Comparison of ENCODE assay signal across 30 cellular contexts in genomic region chr16:54336805-54337204, GRCh38. TPM values are rescaled to one million over a fixed set of nuclear protein-coding genes. Genes with fewer than 3 reads are reported as not detected.
"Had no signal": no experiment of that assay in that cellular context is flagged by ENCODE, and none has a peak within 500 bp of the region (broad histone marks: within the 10 kb centered on the region; RNA-seq: fewer than 3 reads in every experiment).

No MANE protein-coding gene starts in this region.

- H3K27me3 ChIP-seq: body of pancreas, colonic mucosa had no signal

- H3K36me3 Mint-ChIP-seq: activated naive CD4-positive, alpha-beta T cell treated with anti-CD3 and anti-CD28 coated beads, Interleukin-2, amount 50 U/mL, for 24 hours; activated naive CD8-positive, alpha-beta T cell treated with anti-CD3 and anti-CD28 coated beads for 36 hours had no signal

- H3K27ac Mint-ChIP-seq: activated B cell treated with CpG ODN at 0.5 μM for 24 hours; activated CD8-positive, alpha-beta T cell treated with anti-CD3 and anti-CD28 coated beads for 36 hours; activated naive CD4-positive, alpha-beta T cell treated with anti-CD3 and anti-CD28 coated beads for 36 hours; activated naive CD4-positive, alpha-beta T cell treated with anti-CD3 and anti-CD28 coated beads, Interleukin-2, amount 50 U/mL, for 24 hours; activated naive CD8-positive, alpha-beta T cell treated with anti-CD3 and anti-CD28 coated beads for 36 hours; activated naive CD8-positive, alpha-beta T cell treated with anti-CD3 and anti-CD28 coated beads, Interleukin-2, amount 50 U/mL, for 24 hours; activated T-helper 2 cell treated with anti-CD3 and anti-CD28 coated beads, Interferon-gamma antibody, Interleukin-2, Interleukin-4, amounts not matched to agents 10 μg/mL and 5 μg/mL and 100 μg/mL, durations not matched to agents 14 hours and 24 hours and 36 hours had no signal

- FAIRE-seq: endometrium, endothelial cell of umbilical vein had no signal

- H3K4me1 ChIP-seq: adrenal gland, body of pancreas, colonic mucosa had no signal

- H3K9me3 ChIP-seq: adrenal gland, body of pancreas, colonic mucosa, esophagus squamous epithelium had no signal

- H3K36me3 ChIP-seq: adrenal gland, colonic mucosa, esophagus squamous epithelium had no signal

- H3K9me3 Mint-ChIP-seq: activated B cell treated with CpG ODN at 0.5 μM for 24 hours; activated CD8-positive, alpha-beta T cell treated with anti-CD3 and anti-CD28 coated beads for 36 hours; activated naive CD4-positive, alpha-beta T cell treated with anti-CD3 and anti-CD28 coated beads for 36 hours; activated naive CD4-positive, alpha-beta T cell treated with anti-CD3 and anti-CD28 coated beads, Interleukin-2, amount 50 U/mL, for 24 hours; activated naive CD8-positive, alpha-beta T cell treated with anti-CD3 and anti-CD28 coated beads for 36 hours; activated naive CD8-positive, alpha-beta T cell treated with anti-CD3 and anti-CD28 coated beads, Interleukin-2, amount 50 U/mL, for 24 hours; activated T-cell treated with anti-CD3 and anti-CD28 coated beads, Interleukin-2, amount 50 U/mL, for 4 hours; activated T-helper 2 cell treated with anti-CD3 and anti-CD28 coated beads, Interferon-gamma antibody, Interleukin-2, Interleukin-4, amounts not matched to agents 10 μg/mL and 5 μg/mL and 100 μg/mL, durations not matched to agents 14 hours and 24 hours and 36 hours had no signal

- H3K4me3 Mint-ChIP-seq: activated B cell treated with CpG ODN at 0.5 μM for 24 hours; activated CD8-positive, alpha-beta T cell treated with anti-CD3 and anti-CD28 coated beads for 36 hours; activated naive CD4-positive, alpha-beta T cell treated with anti-CD3 and anti-CD28 coated beads for 36 hours; activated naive CD4-positive, alpha-beta T cell treated with anti-CD3 and anti-CD28 coated beads, Interleukin-2, amount 50 U/mL, for 24 hours; activated naive CD8-positive, alpha-beta T cell treated with anti-CD3 and anti-CD28 coated beads for 36 hours; activated naive CD8-positive, alpha-beta T cell treated with anti-CD3 and anti-CD28 coated beads, Interleukin-2, amount 50 U/mL, for 24 hours; activated T-cell treated with anti-CD3 and anti-CD28 coated beads, Interleukin-2, amount 50 U/mL, for 4 hours had no signal

- DNase-seq: activated B cell treated with CpG ODN at 0.5 μM for 24 hours; activated CD4-positive, alpha-beta T cell treated with anti-CD3 and anti-CD28 coated beads for 48 hours; activated CD4-positive, alpha-beta T cell treated with anti-CD3 and anti-CD28 coated beads, Interleukin-2, amount 50 U/mL, for 1 hour; activated CD4-positive, alpha-beta T cell treated with anti-CD3 and anti-CD28 coated beads, Interleukin-2, amount 50 U/mL, for 48 hours; activated CD8-positive, alpha-beta memory T cell treated with anti-CD3 and anti-CD28 coated beads for 24 hours; activated CD8-positive, alpha-beta T cell treated with anti-CD3 and anti-CD28 coated beads for 36 hours; activated effector memory CD4-positive, alpha-beta T cell treated with anti-CD3 and anti-CD28 coated beads, Interleukin-2, amount 50 U/mL, for 16 hours; activated naive CD4-positive, alpha-beta T cell treated with anti-CD3 and anti-CD28 coated beads for 36 hours; activated naive CD8-positive, alpha-beta T cell treated with anti-CD3 and anti-CD28 coated beads for 36 hours; activated naive CD8-positive, alpha-beta T cell treated with anti-CD3 and anti-CD28 coated beads, Interleukin-2, amount 50 U/mL, for 24 hours; activated T-cell treated with anti-CD3 and anti-CD28 coated beads, Interleukin-2, amount 50 U/mL, for 4 hours; adrenal gland; amygdala; aorta; body of pancreas; central memory CD4-positive, alpha-beta T cell; cerebellar nuclear complex; colonic mucosa; effector CD8-positive, alpha-beta T cell; esophagus squamous epithelium; foreskin melanocyte; head of caudate nucleus; hippocampal formation; T-helper 2 cell had no signal

- ATAC-seq: activated CD4-positive, CD25-positive, alpha-beta regulatory T cell treated with anti-CD3 and anti-CD28 coated beads, Interleukin-2, amount 50 U/mL, for 24 hours; activated CD8-positive, alpha-beta T cell treated with anti-CD3 and anti-CD28 coated beads for 36 hours; activated naive CD8-positive, alpha-beta T cell treated with anti-CD3 and anti-CD28 coated beads, Interleukin-2, amount 50 U/mL, for 24 hours; activated T-cell treated with anti-CD3 and anti-CD28 coated beads, Interleukin-2, amount 50 U/mL, for 4 hours; body of pancreas had no signal

- H3K4me3 ChIP-seq: adrenal gland, body of pancreas, colonic mucosa, esophagus squamous epithelium had no signal

- H3K27ac ChIP-seq: adrenal gland, body of pancreas, colonic mucosa, epithelial cell of prostate, esophagus squamous epithelium had no signal

- H3K4me1 Mint-ChIP-seq: activated B cell treated with CpG ODN at 0.5 μM for 24 hours; activated naive CD4-positive, alpha-beta T cell treated with anti-CD3 and anti-CD28 coated beads, Interleukin-2, amount 50 U/mL, for 24 hours; activated naive CD8-positive, alpha-beta T cell treated with anti-CD3 and anti-CD28 coated beads for 36 hours; activated naive CD8-positive, alpha-beta T cell treated with anti-CD3 and anti-CD28 coated beads, Interleukin-2, amount 50 U/mL, for 24 hours had no signal

RNA-seq across cellular contexts. Expression of gene IRX3, which starts 50.2 kb away (rescaled TPM):
- total RNA-seq: activated B cell treated with CpG ODN at 0.5 μM for 24 hours; activated CD8-positive, alpha-beta T cell treated with anti-CD3 and anti-CD28 coated beads for 36 hours; activated naive CD4-positive, alpha-beta T cell treated with anti-CD3 and anti-CD28 coated beads for 36 hours; activated naive CD8-positive, alpha-beta T cell treated with anti-CD3 and anti-CD28 coated beads for 36 hours; endothelial cell of umbilical vein had no signal
- polyA plus RNA-seq: endothelial cell of umbilical vein had no signal
